Comparison of ENCODE assay signal across 11 cellular contexts in genomic region chr18:55488473-55488872, GRCh38.
A peak's percentile ranks its signal among the peaks of the same experiment; 100 is the strongest.
DNase-seq lines count a peak whose midpoint lies in the region; FAIRE-seq and TF ChIP-seq lines count a peak whose summit lies in the region.
"Had no signal": no experiment of that assay in that cellular context is flagged by ENCODE, and none has a peak within 500 bp of the region (broad histone marks: within the 10 kb centered on the region; RNA-seq: fewer than 3 reads in every experiment).

No MANE protein-coding gene starts in this region.

- TF ChIP-seq POLR2A in GM12892 (IDR thresholded peaks at IDR 0.05; ENCODE audit: low read depth, low read length), result no peak

- DNase-seq in GM12892 (ENCODE audit: insufficient read length), result no peak
- peak; percentile 64 for DNase-seq in NCI-H1092 treated with DMSO at 0.1 percent for 48 hours (lab: John Stamatoyannopoulos, UW)
- peak; percentile 38 for DNase-seq in OCI-M1 (lab: John Stamatoyannopoulos, UW)
- DNase-seq in iPS-NIHi7 (ENCODE audit: extremely low spot score), result peak; percentile 65
- no peak for DNase-seq in retina
- no peak for DNase-seq in urothelium cell line (ENCODE audit: low spot score)
- DNase-seq in NCI-H1105 treated with DMSO at 0.1 percent for 48 hours (lab: John Stamatoyannopoulos, UW), result no peak
- no peak for DNase-seq in UCSD-AML1 (lab: John Stamatoyannopoulos, UW; ENCODE audit: unreplicated experiment)
- DNase-seq: activated CD4-positive, alpha-beta T cell treated with anti-CD3 and anti-CD28 coated beads, Interleukin-2, amount 50 U/mL, for 48 hours; GM23248 had no signal

- FAIRE-seq in GM12892 (lab: Jason Lieb, UNC) (peak; percentile 63), urothelium cell line (lab: Jason Lieb, UNC) (no peak)
- FAIRE-seq: G401.6 had no signal

Comparison
In these comparisons a context has a peak if more than half of its experiments do, and no peak if none do; other contexts are left out.
1. DNase-seq: peak in NCI-H1092 treated with DMSO at 0.1 percent for 48 hours (single experiment), OCI-M1 (single experiment) and iPS-NIHi7 (single experiment); none in GM12892 (single experiment), retina (single experiment), urothelium cell line (single experiment), NCI-H1105 treated with DMSO at 0.1 percent for 48 hours (single experiment) and UCSD-AML1 (single experiment).